17 cellular contexts compared by ENCODE assay signal in the genomic region with DNA sequence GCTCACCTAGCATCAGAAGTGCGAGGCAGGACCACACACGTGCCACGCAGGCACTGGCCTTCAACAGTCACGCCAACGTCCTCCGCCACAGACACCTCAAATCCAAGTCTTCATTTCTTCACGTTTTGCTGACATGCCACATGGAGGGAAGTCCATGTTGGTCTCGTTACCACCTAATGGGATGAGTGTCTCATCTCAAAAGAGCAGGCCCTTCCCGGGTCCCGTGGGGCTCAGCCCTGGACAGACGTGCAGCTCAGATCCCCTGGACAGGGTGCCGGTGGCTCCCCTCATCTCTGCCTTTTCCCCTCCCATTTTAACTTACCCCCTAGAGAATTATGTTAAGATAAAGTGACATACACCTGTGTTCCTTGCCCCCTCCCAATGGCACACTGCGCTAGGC.
A peak's percentile ranks its signal among the peaks of the same experiment; 100 is the strongest.
DNase-seq lines count a peak whose midpoint lies in the region; ATAC-seq, FAIRE-seq and TF ChIP-seq lines count a peak whose summit lies in the region.
"Had no signal": no experiment of that assay in that cellular context is flagged by ENCODE, and none has a peak within 500 bp of the region (broad histone marks: within the 10 kb centered on the region; RNA-seq: fewer than 3 reads in every experiment).

No MANE protein-coding gene starts in this region.

- no peak overlapping the region for H3K27ac ChIP-seq in kidney (ENCODE audit: low read depth in 2 of 2, low read length in 2 of 2)
- H3K27ac ChIP-seq in vagina, result no peak overlapping the region
- no peak overlapping the region for H3K27ac ChIP-seq in ascending aorta
- no peak overlapping the region for H3K27ac ChIP-seq in gastroesophageal sphincter
- H3K27ac ChIP-seq: A549, RWPE1 had no signal

- H3K27me3 ChIP-seq in vagina (no peaks in the 10 kb centered on the region), ascending aorta (no peaks in the 10 kb centered on the region), gastroesophageal sphincter (peaks cover 32% of the 10 kb centered on the region)

- DNase-seq in stimulated activated CD4-positive, alpha-beta T cell treated with anti-CD3 and anti-CD28 coated beads, Interleukin-4, amount 100 ng/mL, for 24 hours, result peak; percentile 1
- no peak for DNase-seq in stimulated activated CD4-positive, alpha-beta T cell treated with anti-CD3 and anti-CD28 coated beads, Interleukin-12 subunit alpha, Interleukin-12 subunit beta, amount 100 ng/mL, for 4 hours
- DNase-seq in kidney, result peak; percentile 37
- DNase-seq in posterior vena cava (ENCODE audit: low spot score), result peak; percentile 70
- DNase-seq in vagina (ENCODE audit: extremely low spot score in 2 of 2), result peak; percentile 61 to 70
- no peak for DNase-seq in NCI-H2081 treated with DMSO at 0.1 percent for 48 hours (lab: John Stamatoyannopoulos, UW)
- no peak for DNase-seq in ascending aorta (ENCODE audit: low spot score in 2 of 2)
- DNase-seq: DMS79, Karpas-422, NCI-H1048, NCI-H1417 treated with DMSO at 0.1 percent for 48 hours, NCI-H187 treated with DMSO at 0.1 percent for 48 hours, NCI-H510A had no signal

- no peak for TF ChIP-seq EP300 in gastroesophageal sphincter (IDR thresholded peaks at IDR 0.05)

- TF ChIP-seq POLR2A in vagina (IDR thresholded peaks at IDR 0.05), result no peak
- no peak for TF ChIP-seq POLR2A in gastroesophageal sphincter (IDR thresholded peaks at IDR 0.05)

- H3K36me3 ChIP-seq in kidney (ENCODE audit: control insufficient read depth in 1 of 2, insufficient read depth in 2 of 2, low read length in 2 of 2), result no peaks in the 10 kb centered on the region
- no peaks in the 10 kb centered on the region for H3K36me3 ChIP-seq in vagina
- no peaks in the 10 kb centered on the region for H3K36me3 ChIP-seq in ascending aorta
- no peaks in the 10 kb centered on the region for H3K36me3 ChIP-seq in gastroesophageal sphincter

- no peak overlapping the region for H3K9ac ChIP-seq in kidney (ENCODE audit: low read length in 2 of 2)

- peaks cover 4 to 15% of the 10 kb centered on the region in 2 donors for H3K9me3 ChIP-seq in kidney (ENCODE audit: control insufficient read depth in 1 of 2, low read length in 2 of 2)
- H3K9me3 ChIP-seq in vagina, result no peaks in the 10 kb centered on the region
- peaks cover 0 to 11% of the 10 kb centered on the region in 2 donors for H3K9me3 ChIP-seq in ascending aorta
- H3K9me3 ChIP-seq in gastroesophageal sphincter, result peaks cover 0 to 31% (median 0%) of the 10 kb centered on the region in 3 donors

- intact Hi-C loops in kidney (cut with DNase I), result no loop called here
- intact Hi-C loops in posterior vena cava (cut with DNase I), result loop anchor here in 1 of 2 donors (5.0 kb wide), 1 partner anchor 1561 kb away; no protein-coding TSS in a partner anchor
- intact Hi-C loops in vagina (cut with DNase I), result no loop called here
- intact Hi-C loops in ascending aorta (cut with DNase I), result no loop called here

- H3K4me3 ChIP-seq in kidney (ENCODE audit: low read length in 2 of 2), result no peak overlapping the region
- H3K4me3 ChIP-seq in vagina, result no peak overlapping the region
- no peak overlapping the region for H3K4me3 ChIP-seq in ascending aorta
- H3K4me3 ChIP-seq in gastroesophageal sphincter, result no peak overlapping the region
- H3K4me3 ChIP-seq: A549 had no signal

- TF ChIP-seq CTCF in kidney (IDR thresholded peaks at IDR 0.05; ENCODE audit: borderline replicate concordance, extremely low read depth, insufficient read depth) (no peak), vagina (IDR thresholded peaks at IDR 0.05) (no peak), ascending aorta (IDR thresholded peaks at IDR 0.05) (no peak), gastroesophageal sphincter (IDR thresholded peaks at IDR 0.05) (no peak)

- 60 to 87% methylated on average over 1 to 10 of the region's 13 CpGs for WGBS in gastroesophageal sphincter (ENCODE audit: low coverage in 1 of 2), 2 donors

- no peaks in the 10 kb centered on the region for H3K4me1 ChIP-seq in kidney (ENCODE audit: control insufficient read depth in 1 of 2, insufficient read depth in 1 of 2, low read depth in 1 of 2, low read length in 2 of 2)
- H3K4me1 ChIP-seq in vagina, result no peaks in the 10 kb centered on the region
- no peaks in the 10 kb centered on the region for H3K4me1 ChIP-seq in ascending aorta
- no peaks in the 10 kb centered on the region for H3K4me1 ChIP-seq in gastroesophageal sphincter
- H3K4me1 ChIP-seq: A549 had no signal

- FAIRE-seq in kidney (lab: Jason Lieb, UNC), result no peak
- FAIRE-seq: H54 had no signal

- no peak for ATAC-seq in gastroesophageal sphincter
- ATAC-seq: A549 had no signal

Comparison
In these comparisons a context has a peak if more than half of its experiments do, and no peak if none do; other contexts are left out.
1. DNase-seq: peak in stimulated activated CD4-positive, alpha-beta T cell treated with anti-CD3 and anti-CD28 coated beads, Interleukin-4, amount 100 ng/mL, for 24 hours (single experiment), kidney (single experiment), posterior vena cava (single experiment) and vagina (2 of 2); none in stimulated activated CD4-positive, alpha-beta T cell treated with anti-CD3 and anti-CD28 coated beads, Interleukin-12 subunit alpha, Interleukin-12 subunit beta, amount 100 ng/mL, for 4 hours (single experiment), NCI-H2081 treated with DMSO at 0.1 percent for 48 hours (single experiment) and ascending aorta (0 of 2).